ENCODE assay signal across 8 cellular contexts in genomic region chr16:18591908-18592307, GRCh38. TPM values are rescaled to one million over a fixed set of nuclear protein-coding genes. Genes with fewer than 3 reads are reported as not detected.
DNase-seq lines count a peak whose midpoint lies in the region; ATAC-seq and TF ChIP-seq lines count a peak whose summit lies in the region.
"Not testable (repeated sequence)": the region's sequence is repeated elsewhere in the genome, so short reads cannot be mapped to it uniquely, and the experiment has no call there.

No MANE protein-coding gene starts in this region.

- H3K9me3 ChIP-seq in DOHH2 (ENCODE audit: control insufficient read depth, insufficient read depth, low read length); IMR-90 (ENCODE audit: control insufficient read depth, insufficient read depth, low read length): not testable (repeated sequence)

- not testable (repeated sequence) for BruUV-seq in IMR-90 (replicated peaks; lab: Mats Ljungman, UMichigan)

- not testable (repeated sequence) for H3K4me1 ChIP-seq in DOHH2 (ENCODE audit: control insufficient read depth, low read length); IMR-90 (ENCODE audit: control insufficient read depth, insufficient read depth, low read length)

- H4K8ac ChIP-seq in IMR-90 (ENCODE audit: low read depth in 2 of 2, low read length in 2 of 2) = not testable (repeated sequence)

- not testable (repeated sequence) for H4K20me1 ChIP-seq in DOHH2 (ENCODE audit: control insufficient read depth, insufficient read depth, low read depth, low read length); IMR-90 (ENCODE audit: insufficient read depth, low read length)

- not testable (repeated sequence) for H3K27ac ChIP-seq in DOHH2 (ENCODE audit: low read depth, low read length); IMR-90 (ENCODE audit: insufficient read depth, low read length)

- not testable (repeated sequence) for H2BK20ac ChIP-seq in IMR-90 (ENCODE audit: low read depth, low read length)

- H2BK120ac ChIP-seq in IMR-90 (ENCODE audit: low read depth, low read length) = not testable (repeated sequence)

- intact Hi-C loops in IMR-90 (cut with micrococcal nuclease) = not testable (repeated sequence)

- not testable (repeated sequence) for TF ChIP-seq RAD21 in IMR-90 (IDR thresholded peaks at IDR 0.05; ENCODE audit: low read length)

- not testable (repeated sequence) for H2AK5ac ChIP-seq in IMR-90 (ENCODE audit: low read depth, low read length)

- H3F3A ChIP-seq in DOHH2 (ENCODE audit: control insufficient read depth, insufficient read depth) = not testable (repeated sequence)

- TF ChIP-seq CTCF in DOHH2 (IDR thresholded peaks at IDR 0.05; ENCODE audit: low read depth, low read length, poor library complexity, severe bottlenecking) (peak; percentile 37), IMR-90 (conservative IDR thresholded peaks at IDR 0.05; ENCODE audit: low read depth, low read length) (0 out of 2 replicates have a peak, but pooled peaks have one; percentile 11)
- not testable (repeated sequence) for TF ChIP-seq CTCF in epithelial cell of esophagus (IDR thresholded peaks at IDR 0.05; ENCODE audit: insufficient read depth, low read depth, low read length, missing control alignments)

- H4K5ac ChIP-seq in IMR-90 (ENCODE audit: low read depth, low read length) = not testable (repeated sequence)

- H3K79me1 ChIP-seq in IMR-90 (ENCODE audit: low read depth in 1 of 2, low read length in 2 of 2) = not testable (repeated sequence)

- H3K4ac ChIP-seq in IMR-90 (ENCODE audit: low read depth, low read length) = not testable (repeated sequence)

- not testable (repeated sequence) for H3K4me3 Mint-ChIP-seq in activated T-cell treated with anti-CD3 and anti-CD28 coated beads, Interleukin-2, amount 50 U/mL, for 72 hours; stimulated activated naive CD8-positive, alpha-beta T cell treated with anti-CD3 and anti-CD28 coated beads, Interleukin-15, amount 100 ng/mL, for 72 hours

- not testable (repeated sequence) for H2BK15ac ChIP-seq in IMR-90 (ENCODE audit: low read depth, low read length)

- in situ Hi-C loops in IMR-90 (cut with MboI; ENCODE audit: low sequenced_read_pairs) = not testable (repeated sequence)

- ATAC-seq in IMR-90 (ENCODE audit: low read depth) = peak; percentile 63
- not testable (repeated sequence) for ATAC-seq in activated T-cell treated with anti-CD3 and anti-CD28 coated beads, Interleukin-2, amount 50 U/mL, for 72 hours (replicated peaks in 1 of 2)
- ATAC-seq in stimulated activated naive CD8-positive, alpha-beta T cell treated with anti-CD3 and anti-CD28 coated beads, Interleukin-15, amount 100 ng/mL, for 72 hours = peak; percentile 76

- not testable (repeated sequence) for H3K9me1 ChIP-seq in IMR-90 (ENCODE audit: insufficient read depth, low read length)

- H3K27ac Mint-ChIP-seq in activated T-cell treated with anti-CD3 and anti-CD28 coated beads, Interleukin-2, amount 50 U/mL, for 72 hours; stimulated activated naive CD8-positive, alpha-beta T cell treated with anti-CD3 and anti-CD28 coated beads, Interleukin-15, amount 100 ng/mL, for 72 hours: not testable (repeated sequence)

- H3K27me3 ChIP-seq in DOHH2 (ENCODE audit: control insufficient read depth, low read length); IMR-90 (ENCODE audit: control insufficient read depth, insufficient read depth, low read length): not testable (repeated sequence)

- dilution Hi-C loops in IMR-90 (cut with HindIII; ENCODE audit: low sequenced_read_pairs, unreplicated experiment) = not testable (repeated sequence)

- not testable (repeated sequence) for H3K27me3 Mint-ChIP-seq in activated T-cell treated with anti-CD3 and anti-CD28 coated beads, Interleukin-2, amount 50 U/mL, for 72 hours (ENCODE audit: low read depth); stimulated activated naive CD8-positive, alpha-beta T cell treated with anti-CD3 and anti-CD28 coated beads, Interleukin-15, amount 100 ng/mL, for 72 hours

- DNase-seq in IMR-90 = peak; percentile 25
- peak; percentile 19 for DNase-seq in NCI-H2196 (lab: John Stamatoyannopoulos, UW; ENCODE audit: unreplicated experiment)
- DNase-seq in SIG-M5 treated with dmso at 0.1 percent for 504 hours (lab: John Stamatoyannopoulos, UW; ENCODE audit: unreplicated experiment) = peak; percentile 54
- DNase-seq in activated T-cell treated with anti-CD3 and anti-CD28 coated beads, Interleukin-2, amount 50 U/mL, for 72 hours = peak; percentile 6 to 18
- DNase-seq in epithelial cell of esophagus (ENCODE audit: low read depth) = peak; percentile 6
- DNase-seq in kidney tubule cell (ENCODE audit: low spot score) = peak; percentile 29
- peak in 1 of 2 donors; percentile 27 for DNase-seq in stimulated activated naive CD8-positive, alpha-beta T cell treated with anti-CD3 and anti-CD28 coated beads, Interleukin-15, amount 100 ng/mL, for 72 hours

- not testable (repeated sequence) for H3K4me1 Mint-ChIP-seq in activated T-cell treated with anti-CD3 and anti-CD28 coated beads, Interleukin-2, amount 50 U/mL, for 72 hours (ENCODE audit: low read depth); stimulated activated naive CD8-positive, alpha-beta T cell treated with anti-CD3 and anti-CD28 coated beads, Interleukin-15, amount 100 ng/mL, for 72 hours

- H3K23ac ChIP-seq in IMR-90 (ENCODE audit: low read depth, low read length) = not testable (repeated sequence)

- not testable (repeated sequence) for H3K36me3 Mint-ChIP-seq in activated T-cell treated with anti-CD3 and anti-CD28 coated beads, Interleukin-2, amount 50 U/mL, for 72 hours (ENCODE audit: insufficient read depth in 2 of 2)

- not testable (repeated sequence) for H3K56ac ChIP-seq in IMR-90 (ENCODE audit: extremely low read depth, insufficient read depth, low read length)

- H3K79me2 ChIP-seq in DOHH2 (ENCODE audit: control insufficient read depth, low read length) = not testable (repeated sequence)

- not testable (repeated sequence) for H3K4me3 ChIP-seq in DOHH2 (ENCODE audit: low read length); IMR-90 (ENCODE audit: insufficient read depth, low read depth, low read length); epithelial cell of esophagus (ENCODE audit: low read length)

- not testable (repeated sequence) for H3K9me3 Mint-ChIP-seq in activated T-cell treated with anti-CD3 and anti-CD28 coated beads, Interleukin-2, amount 50 U/mL, for 72 hours; stimulated activated naive CD8-positive, alpha-beta T cell treated with anti-CD3 and anti-CD28 coated beads, Interleukin-15, amount 100 ng/mL, for 72 hours

- CTCF ChIA-PET in IMR-90 (lab: Yijun Ruan, JAX) = not testable (repeated sequence)

- not testable (repeated sequence) for H3K18ac ChIP-seq in IMR-90 (ENCODE audit: low read depth, low read length)

- H3K36me3 ChIP-seq in DOHH2 (ENCODE audit: control insufficient read depth, low read length); IMR-90 (ENCODE audit: control insufficient read depth, insufficient read depth, low read length): not testable (repeated sequence)

- WGBS in IMR-90 (ENCODE audit: extremely low coverage in 2 of 2, insufficient read length in 1 of 2), 2 experiments = no CpG with 5 or more reads among the region's 4 CpGs

- H3K4me2 ChIP-seq in DOHH2 (ENCODE audit: low read length); IMR-90 (ENCODE audit: low read depth, low read length): not testable (repeated sequence)

- not testable (repeated sequence) for H3K14ac ChIP-seq in IMR-90 (replicated peaks; ENCODE audit: low read depth, low read length)

- H2AFZ ChIP-seq in IMR-90 (replicated peaks; ENCODE audit: low read length, poor library complexity) = not testable (repeated sequence)

- POLR2A ChIA-PET in IMR-90 (lab: Charles Lee; ENCODE audit: unreplicated experiment) = not testable (repeated sequence)

- not testable (repeated sequence) for H4K91ac ChIP-seq in IMR-90 (ENCODE audit: insufficient read depth, low read depth, low read length)

- H3K9ac ChIP-seq in IMR-90 (ENCODE audit: low read depth, low read length) = not testable (repeated sequence)

- TF ChIP-seq POLR2A in IMR-90 (IDR thresholded peaks at IDR 0.05; ENCODE audit: low read depth, low read length) = not testable (repeated sequence)

- not testable (repeated sequence) for H3K9me2 ChIP-seq in DOHH2 (replicated peaks; ENCODE audit: control insufficient read depth, low read length)

- not testable (repeated sequence) for H2AK9ac ChIP-seq in IMR-90 (replicated peaks; ENCODE audit: low read depth, low read length, poor library complexity)

- H2BK5ac ChIP-seq in IMR-90 (ENCODE audit: low read depth, low read length, poor library complexity, severe bottlenecking) = not testable (repeated sequence)

RNA-seq across cellular contexts. Expression of gene NOMO2, which starts 30.0 kb away (rescaled TPM):
- total RNA-seq in IMR-90 (2012; rRNA removed) = 89.7 and 103 TPM in 2 replicates
- 184 and 195 TPM in 2 replicates for polyA plus RNA-seq in IMR-90 (2012; rRNA removed)
- 140 and 183 TPM in 2 replicates for polyA plus RNA-seq in IMR-90 (2012; cell fraction: cytosol; rRNA removed)
- polyA plus RNA-seq in IMR-90 (2012; cell fraction: nucleus; rRNA removed; ENCODE audit: low replicate concordance) = 136 and 180 TPM in 2 replicates
- 10 to 100 TPM; 79.1 to 93.7 TPM for total RNA-seq in activated T-cell treated with anti-CD3 and anti-CD28 coated beads, Interleukin-2, amount 50 U/mL, for 72 hours
